ENCODE assay signal across 12 cellular contexts in the genomic region with DNA sequence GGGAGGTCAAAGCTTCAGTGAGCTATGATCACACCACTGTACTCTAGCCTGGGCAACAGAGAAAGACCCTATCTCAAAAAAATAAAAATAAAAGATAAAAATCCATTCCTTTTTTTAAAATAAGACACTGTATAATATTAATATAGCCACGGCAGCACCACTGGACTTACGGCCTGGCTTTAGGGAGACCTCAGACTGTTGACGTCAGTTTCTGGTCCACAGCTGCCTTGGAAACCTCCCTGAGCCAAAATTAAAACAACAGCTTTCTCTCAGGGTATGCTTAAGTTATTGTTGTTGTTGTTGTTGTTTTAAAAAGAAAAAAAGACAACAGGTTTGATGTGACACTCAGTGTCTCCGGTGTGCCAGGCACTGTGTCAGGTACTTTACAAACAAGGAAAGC. TPM values are rescaled to one million over a fixed set of nuclear protein-coding genes. Genes with fewer than 3 reads are reported as not detected.
DNase-seq lines count a peak whose midpoint lies in the region; ATAC-seq and TF ChIP-seq lines count a peak whose summit lies in the region.
"Had no signal": no experiment of that assay in that cellular context is flagged by ENCODE, and none has a peak within 500 bp of the region (broad histone marks: within the 10 kb centered on the region; RNA-seq: fewer than 3 reads in every experiment).

No MANE protein-coding gene starts in this region.

- H3K27ac ChIP-seq in esophagus squamous epithelium = peak overlapping the region; percentile 62 to 92 (median 79)
- peak overlapping the region; percentile 56 for H3K27ac ChIP-seq in upper lobe of right lung
- H3K27ac ChIP-seq: SK-N-MC, WERI-Rb-1 had no signal

- H3K36me3 ChIP-seq in esophagus squamous epithelium (peaks cover 0 to 9% (median 0%) of the 10 kb centered on the region in 3 donors), upper lobe of right lung (no peaks in the 10 kb centered on the region)
- H3K36me3 ChIP-seq: WERI-Rb-1 had no signal

- H3K4me1 ChIP-seq in esophagus squamous epithelium = peaks cover 35 to 98% (median 77%) of the 10 kb centered on the region in 3 donors
- peaks cover 69% of the 10 kb centered on the region for H3K4me1 ChIP-seq in upper lobe of right lung

- H3K27me3 Mint-ChIP-seq in activated naive CD8-positive, alpha-beta T cell = no peaks in the 10 kb centered on the region
- H3K27me3 Mint-ChIP-seq in activated naive CD8-positive, alpha-beta T cell treated with anti-CD3 and anti-CD28 coated beads, Interleukin-2, amount 50 U/mL, for 24 hours = no peaks in the 10 kb centered on the region
- H3K27me3 Mint-ChIP-seq in osteocyte (ENCODE audit: unreplicated experiment) = no peaks in the 10 kb centered on the region
- H3K27me3 Mint-ChIP-seq: activated CD8-positive, alpha-beta memory T cell treated with anti-CD3 and anti-CD28 coated beads, Interleukin-2, amount 10 ng/mL, durations not matched to agents 7 days and 5 days had no signal

- no peak for TF ChIP-seq POLR2A in esophagus squamous epithelium (IDR thresholded peaks at IDR 0.05)

- no peak overlapping the region for H3K4me3 Mint-ChIP-seq in activated naive CD8-positive, alpha-beta T cell
- no peak overlapping the region for H3K4me3 Mint-ChIP-seq in activated naive CD8-positive, alpha-beta T cell treated with anti-CD3 and anti-CD28 coated beads, Interleukin-2, amount 50 U/mL, for 24 hours
- H3K4me3 Mint-ChIP-seq in osteocyte (ENCODE audit: unreplicated experiment) = no peak overlapping the region
- H3K4me3 Mint-ChIP-seq: activated CD8-positive, alpha-beta memory T cell treated with anti-CD3 and anti-CD28 coated beads, Interleukin-2, amount 10 ng/mL, durations not matched to agents 7 days and 5 days had no signal

- H3K9me3 ChIP-seq in esophagus squamous epithelium (no peaks in the 10 kb centered on the region), upper lobe of right lung (no peaks in the 10 kb centered on the region)

- H3K27me3 ChIP-seq in esophagus squamous epithelium (no peaks in the 10 kb centered on the region), upper lobe of right lung (no peaks in the 10 kb centered on the region)

- DNase-seq in activated naive CD8-positive, alpha-beta T cell treated with anti-CD3 and anti-CD28 coated beads, Interleukin-2, amount 50 U/mL, for 24 hours = no peak
- DNase-seq in esophagus squamous epithelium (lab: John Stamatoyannopoulos, UW) (no peak), osteocyte (ENCODE audit: extremely low spot score, unreplicated experiment) (no peak), upper lobe of right lung (no peak), NCI-H446 treated with DMSO at 0.1 percent for 48 hours (lab: John Stamatoyannopoulos, UW) (no peak), activated gamma-delta T cell (lab: John Stamatoyannopoulos, UW) (no peak)
- DNase-seq: activated CD8-positive, alpha-beta memory T cell treated with anti-CD3 and anti-CD28 coated beads, Interleukin-2, amount 10 ng/mL, durations not matched to agents 7 days and 5 days; WERI-Rb-1 had no signal

- no peak for ATAC-seq in activated naive CD8-positive, alpha-beta T cell treated with anti-CD3 and anti-CD28 coated beads, Interleukin-2, amount 50 U/mL, for 24 hours
- ATAC-seq in upper lobe of right lung (no peak), HG02884 (IDR thresholded peaks at IDR 0.05; ENCODE audit: unreplicated experiment) (no peak)
- ATAC-seq: activated CD8-positive, alpha-beta memory T cell treated with anti-CD3 and anti-CD28 coated beads, Interleukin-2, amount 10 ng/mL, durations not matched to agents 7 days and 5 days had no signal

- H3K36me3 Mint-ChIP-seq in activated naive CD8-positive, alpha-beta T cell = peaks cover 6% of the 10 kb centered on the region
- H3K36me3 Mint-ChIP-seq in activated naive CD8-positive, alpha-beta T cell treated with anti-CD3 and anti-CD28 coated beads, Interleukin-2, amount 50 U/mL, for 24 hours (ENCODE audit: low read depth) = peaks cover 15% of the 10 kb centered on the region
- H3K36me3 Mint-ChIP-seq in osteocyte (ENCODE audit: unreplicated experiment) = peaks cover 9% of the 10 kb centered on the region

- H3K27ac Mint-ChIP-seq in activated naive CD8-positive, alpha-beta T cell = peak overlapping the region; percentile 75
- no peak overlapping the region for H3K27ac Mint-ChIP-seq in activated naive CD8-positive, alpha-beta T cell treated with anti-CD3 and anti-CD28 coated beads, Interleukin-2, amount 50 U/mL, for 24 hours
- H3K27ac Mint-ChIP-seq in osteocyte (ENCODE audit: unreplicated experiment) = peak overlapping the region; percentile 99
- H3K27ac Mint-ChIP-seq: activated CD8-positive, alpha-beta memory T cell treated with anti-CD3 and anti-CD28 coated beads, Interleukin-2, amount 10 ng/mL, durations not matched to agents 7 days and 5 days had no signal

- H3K4me1 Mint-ChIP-seq in activated naive CD8-positive, alpha-beta T cell (ENCODE audit: low read depth) = peaks cover 92% of the 10 kb centered on the region
- H3K4me1 Mint-ChIP-seq in activated naive CD8-positive, alpha-beta T cell treated with anti-CD3 and anti-CD28 coated beads, Interleukin-2, amount 50 U/mL, for 24 hours = peaks cover 87% of the 10 kb centered on the region
- peaks cover 96% of the 10 kb centered on the region for H3K4me1 Mint-ChIP-seq in osteocyte (ENCODE audit: unreplicated experiment)

- 68 to 69% methylated on average over 4 of the region's 4 CpGs for WGBS in esophagus squamous epithelium, 2 donors

- TF ChIP-seq CTCF in esophagus squamous epithelium (IDR thresholded peaks at IDR 0.05) (no peak), osteocyte (IDR thresholded peaks at IDR 0.05) (no peak), upper lobe of right lung (IDR thresholded peaks at IDR 0.05) (no peak)

- intact Hi-C loops in esophagus squamous epithelium (cut with DNase I) (no loop called here), upper lobe of right lung (cut with DNase I) (no loop called here)

- no peak overlapping the region for H3K4me3 ChIP-seq in esophagus squamous epithelium
- H3K4me3 ChIP-seq in upper lobe of right lung = no peak overlapping the region
- H3K4me3 ChIP-seq: SK-N-MC, skin epidermis had no signal

- H3K9me3 Mint-ChIP-seq in activated naive CD8-positive, alpha-beta T cell (ENCODE audit: low read depth) = no peaks in the 10 kb centered on the region
- H3K9me3 Mint-ChIP-seq in activated naive CD8-positive, alpha-beta T cell treated with anti-CD3 and anti-CD28 coated beads, Interleukin-2, amount 50 U/mL, for 24 hours = no peaks in the 10 kb centered on the region
- no peaks in the 10 kb centered on the region for H3K9me3 Mint-ChIP-seq in osteocyte (ENCODE audit: unreplicated experiment)

RNA-seq across cellular contexts. Expression of gene CAPZB, which starts 42.0 kb away (rescaled TPM):
- 100 to 1,000 TPM in 3 of 4 donors, 10 to 100 TPM in 1; 89.4 to 146 (median 126) TPM for total RNA-seq in esophagus squamous epithelium
- total RNA-seq in osteocyte = 403 and 412 TPM in 2 replicates
- total RNA-seq in upper lobe of right lung = 237 TPM
